ENCODE assay signal across 8 cellular contexts in the genomic region with DNA sequence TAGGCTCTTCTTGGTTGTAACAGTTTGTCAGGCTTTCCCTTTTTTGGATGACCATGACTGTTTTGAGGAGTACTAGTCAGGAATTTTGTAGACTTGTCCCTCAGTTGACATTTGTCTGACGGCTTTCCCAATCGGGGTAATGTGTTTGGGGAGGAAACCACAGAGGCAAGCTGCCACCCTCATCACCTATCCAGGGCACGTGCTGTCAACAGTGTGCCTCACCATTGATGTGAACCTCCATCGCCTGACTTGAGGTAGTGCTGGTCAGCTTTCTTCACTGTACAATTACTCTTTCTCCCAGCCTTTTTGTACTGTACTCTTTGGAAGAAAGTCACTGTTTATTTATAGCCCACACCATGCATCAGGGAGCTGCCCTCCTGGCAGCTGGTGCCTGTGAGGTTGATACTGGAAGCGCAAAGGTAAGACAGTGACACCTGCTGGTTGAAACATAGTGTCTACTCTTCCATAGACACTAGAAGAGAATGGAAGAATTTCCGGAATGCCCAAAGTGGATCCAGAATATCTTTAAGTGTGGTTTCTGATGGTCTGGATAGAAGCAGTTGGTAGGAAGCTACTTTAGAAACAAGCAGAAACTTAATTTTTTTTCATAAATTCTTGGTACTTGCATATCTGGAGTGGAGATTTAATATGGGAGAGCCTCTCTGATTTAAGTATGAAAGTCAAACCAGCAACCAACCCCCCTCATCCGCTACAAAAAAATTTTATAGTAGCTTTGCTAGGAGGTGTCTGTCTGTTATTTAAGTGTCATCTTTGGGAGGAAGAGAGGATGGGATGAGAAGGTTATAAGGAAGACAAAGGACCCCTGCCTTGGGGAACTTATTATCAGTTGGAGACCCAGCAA.
A peak's percentile ranks its signal among the peaks of the same experiment; 100 is the strongest.
DNase-seq lines count a peak whose midpoint lies in the region; ATAC-seq and TF ChIP-seq lines count a peak whose summit lies in the region.

No MANE protein-coding gene starts in this region.

- H3K4me3 Mint-ChIP-seq in activated naive CD4-positive, alpha-beta T cell treated with anti-CD3 and anti-CD28 coated beads, Interleukin-2, amount 50 U/mL, for 24 hours = no peak overlapping the region

- H3K27me3 Mint-ChIP-seq in activated naive CD4-positive, alpha-beta T cell treated with anti-CD3 and anti-CD28 coated beads, Interleukin-2, amount 50 U/mL, for 24 hours = no peaks in the 10 kb centered on the region

- H3K9me3 ChIP-seq in testis = no peaks in the 10 kb centered on the region

- no peak for DNase-seq in activated naive CD4-positive, alpha-beta T cell (lab: John Stamatoyannopoulos, UW)
- DNase-seq in NCI-H226 (peak; percentile 54), astrocyte of the spinal cord (ENCODE audit: low read depth, low spot score) (peak; percentile 77), iPS-NIHi7 (ENCODE audit: extremely low spot score) (peak; percentile 81), testis (peak; percentile 69)
- no peak for DNase-seq in activated T-cell treated with anti-CD3 and anti-CD28 coated beads, Interleukin-2, amount 50 U/mL, for 1 hour

- intact Hi-C loops in testis (cut with DNase I; ENCODE audit: low total_unique reads) = no loop called here

- H3K36me3 ChIP-seq in testis (ENCODE audit: low read depth, missing control alignments) = no peaks in the 10 kb centered on the region

- H3K27ac Mint-ChIP-seq in activated naive CD4-positive, alpha-beta T cell treated with anti-CD3 and anti-CD28 coated beads, Interleukin-2, amount 50 U/mL, for 24 hours = peak overlapping the region; percentile 25

- in situ Hi-C loops in astrocyte of the spinal cord (cut with HindIII; ENCODE audit: low sequenced_read_pairs) = no loop called here

- peaks cover 16% of the 10 kb centered on the region for H3K4me1 ChIP-seq in testis

- TF ChIP-seq POLR2A in testis (IDR thresholded peaks at IDR 0.05) = no peak

- peak; percentile 74 for TF ChIP-seq CTCF in astrocyte of the spinal cord (IDR thresholded peaks at IDR 0.05; ENCODE audit: low read depth, low read length)
- TF ChIP-seq CTCF in testis (IDR thresholded peaks at IDR 0.05) = peak; percentile 32 to 63 (median 55)

- H3K36me3 Mint-ChIP-seq in activated naive CD4-positive, alpha-beta T cell treated with anti-CD3 and anti-CD28 coated beads, Interleukin-2, amount 50 U/mL, for 24 hours = peaks cover 16% of the 10 kb centered on the region

- ATAC-seq in HG02678 (IDR thresholded peaks at IDR 0.05; ENCODE audit: unreplicated experiment) = peak; percentile 59

- H3K27me3 ChIP-seq in testis = no peaks in the 10 kb centered on the region

- H3K4me1 Mint-ChIP-seq in activated naive CD4-positive, alpha-beta T cell treated with anti-CD3 and anti-CD28 coated beads, Interleukin-2, amount 50 U/mL, for 24 hours = peaks cover 6% of the 10 kb centered on the region

- H3K4me3 ChIP-seq in astrocyte of the spinal cord (ENCODE audit: low read depth, low read length) (no peak overlapping the region), testis (no peak overlapping the region)

- WGBS in testis, 2 donors = 46 to 57% methylated on average over 7 of the region's 7 CpGs

- no peaks in the 10 kb centered on the region for H3K9me3 Mint-ChIP-seq in activated naive CD4-positive, alpha-beta T cell treated with anti-CD3 and anti-CD28 coated beads, Interleukin-2, amount 50 U/mL, for 24 hours

- no peak overlapping the region for H3K27ac ChIP-seq in testis

Comparison
In these comparisons a context has a peak if more than half of its experiments do, and no peak if none do; other contexts are left out.
1. DNase-seq: peak in NCI-H226 (single experiment), astrocyte of the spinal cord (single experiment), iPS-NIHi7 (single experiment) and testis (single experiment); none in activated naive CD4-positive, alpha-beta T cell (0 of 4) and activated T-cell treated with anti-CD3 and anti-CD28 coated beads, Interleukin-2, amount 50 U/mL, for 1 hour (single experiment).